1 cellular context compared by ENCODE assay signal in genomic region chr6:87588756-87589407, GRCh38.
TF ChIP-seq lines count a peak whose summit lies in the region.

No MANE protein-coding gene starts in this region.

TF ChIP-seq in HepG2, 621 proteins besides CTCF, POLR2A, EP300 and RAD21:
- TF ChIP-seq SMAD9 (CRISPR knock-in tag; IDR thresholded peaks at IDR 0.05) (no peak), ZNF773 (CRISPR knock-in tag; IDR thresholded peaks at IDR 0.05; ENCODE audit: borderline replicate concordance) (no peak), PHF20 (CRISPR knock-in tag; IDR thresholded peaks at IDR 0.05) (no peak), NKX3-1 (CRISPR knock-in tag; IDR thresholded peaks at IDR 0.05) (0 out of 2 replicates have a peak, but pooled peaks have one; percentile 18), ZNF121 (CRISPR knock-in tag; IDR thresholded peaks at IDR 0.05) (peak; percentile 71), KMT2B (CRISPR knock-in tag; IDR thresholded peaks at IDR 0.05) (no peak), ZNF337 (CRISPR knock-in tag; IDR thresholded peaks at IDR 0.05; ENCODE audit: borderline replicate concordance, low read depth) (0 out of 2 replicates have a peak, but pooled peaks have one; percentile 3), ZNF629 (CRISPR knock-in tag; conservative IDR thresholded peaks at IDR 0.05) (no peak), TP53 (CRISPR knock-in tag; conservative IDR thresholded peaks at IDR 0.05) (no peak), ZFY (CRISPR knock-in tag; IDR thresholded peaks at IDR 0.05) (peak; percentile 1; the same call in 1 of the 2 replicates), ZNF562 (CRISPR knock-in tag; IDR thresholded peaks at IDR 0.05; ENCODE audit: borderline replicate concordance) (no peak), ZNF280B (CRISPR knock-in tag; IDR thresholded peaks at IDR 0.05; ENCODE audit: borderline replicate concordance) (no peak), HES4 (CRISPR knock-in tag; IDR thresholded peaks at IDR 0.05; ENCODE audit: borderline replicate concordance) (no peak), POLR2G (IDR thresholded peaks at IDR 0.05; ENCODE audit: low read depth, low read length) (no peak), ZNF503 (CRISPR knock-in tag; IDR thresholded peaks at IDR 0.05) (0 out of 2 replicates have a peak, but pooled peaks have one; percentile 22), ELF1 (CRISPR knock-in tag; IDR thresholded peaks at IDR 0.05) (no peak), ZMYM4 (CRISPR knock-in tag; IDR thresholded peaks at IDR 0.05) (no peak), SRSF1 (optimal IDR thresholded peaks at IDR 0.05; ENCODE audit: low read depth, low read length) (no peak), ZKSCAN1 (IDR thresholded peaks at IDR 0.05; ENCODE audit: low read length) (no peak), ZNF775 (CRISPR knock-in tag; IDR thresholded peaks at IDR 0.05; ENCODE audit: borderline replicate concordance) (no peak), ZBTB26 (CRISPR knock-in tag; IDR thresholded peaks at IDR 0.05; ENCODE audit: borderline replicate concordance) (no peak), ATF7 (IDR thresholded peaks at IDR 0.05) (no peak), ATF7 (CRISPR knock-in tag; IDR thresholded peaks at IDR 0.05) (no peak), SAP130 (CRISPR knock-in tag; IDR thresholded peaks at IDR 0.05; ENCODE audit: low read depth) (no peak), RBAK (CRISPR knock-in tag; IDR thresholded peaks at IDR 0.05) (no peak), ZNF280D (CRISPR knock-in tag; IDR thresholded peaks at IDR 0.05) (no peak), TMF1 (CRISPR knock-in tag; IDR thresholded peaks at IDR 0.05; ENCODE audit: low read depth) (no peak), TFAP4 (IDR thresholded peaks at IDR 0.05; ENCODE audit: borderline replicate concordance, low read depth) (no peak), ZNF737 (CRISPR knock-in tag; IDR thresholded peaks at IDR 0.05; ENCODE audit: borderline replicate concordance) (no peak), ZNF362 (CRISPR knock-in tag; IDR thresholded peaks at IDR 0.05; ENCODE audit: borderline replicate concordance) (no peak), HOXA5 (CRISPR knock-in tag; IDR thresholded peaks at IDR 0.05) (0 out of 2 replicates have a peak, but pooled peaks have one; percentile 27), ZFX (CRISPR knock-in tag; IDR thresholded peaks at IDR 0.05; ENCODE audit: low read depth) (peak; percentile 40; the same call in 1 of the 2 replicates), ZNF558 (CRISPR knock-in tag; IDR thresholded peaks at IDR 0.05; ENCODE audit: borderline replicate concordance) (no peak), GLI4 (CRISPR knock-in tag; IDR thresholded peaks at IDR 0.05; ENCODE audit: borderline replicate concordance) (no peak), ZNF547 (CRISPR knock-in tag; IDR thresholded peaks at IDR 0.05) (no peak), ZFP62 (CRISPR knock-in tag; IDR thresholded peaks at IDR 0.05) (no peak), GZF1 (CRISPR knock-in tag; IDR thresholded peaks at IDR 0.05) (no peak), ONECUT2 (CRISPR knock-in tag; IDR thresholded peaks at IDR 0.05) (no peak), SSRP1 (CRISPR knock-in tag; IDR thresholded peaks at IDR 0.05) (no peak), NFKBIZ (CRISPR knock-in tag; IDR thresholded peaks at IDR 0.05) (no peak), RBFOX2 (IDR thresholded peaks at IDR 0.05; ENCODE audit: low read depth, low read length) (no peak), ZHX2 (IDR thresholded peaks at IDR 0.05; ENCODE audit: low read depth) (no peak), ZHX2 (CRISPR knock-in tag; IDR thresholded peaks at IDR 0.05; ENCODE audit: borderline replicate concordance) (no peak), FIP1L1 (IDR thresholded peaks at IDR 0.05; ENCODE audit: borderline replicate concordance, insufficient read depth, low read depth, low read length) (no peak), ZNF160 (CRISPR knock-in tag; IDR thresholded peaks at IDR 0.05) (no peak), THAP9 (CRISPR knock-in tag; IDR thresholded peaks at IDR 0.05; ENCODE audit: borderline replicate concordance) (no peak), PCBP2 (optimal IDR thresholded peaks at IDR 0.05; ENCODE audit: low read depth, low read length, poor library complexity, severe bottlenecking) (no peak), RXRA (CRISPR knock-in tag; IDR thresholded peaks at IDR 0.05) (no peak), HCFC1 (IDR thresholded peaks at IDR 0.05; ENCODE audit: low read depth, low read length) (no peak), ZNF772 (CRISPR knock-in tag; IDR thresholded peaks at IDR 0.05) (no peak), ZNF124 (CRISPR knock-in tag; IDR thresholded peaks at IDR 0.05) (no peak), TOPORS (CRISPR knock-in tag; IDR thresholded peaks at IDR 0.05) (no peak), PHB2 (IDR thresholded peaks at IDR 0.05; ENCODE audit: partially characterized antibody) (no peak), SMARCC2 (IDR thresholded peaks at IDR 0.05) (no peak)
